In genomic region chr6:16670183-16670582, GRCh38 we compare ENCODE assay signal across 8 cellular contexts.
DNase-seq lines count a peak whose midpoint lies in the region; TF ChIP-seq lines count a peak whose summit lies in the region.

No MANE protein-coding gene starts in this region.

- H3K9me3 ChIP-seq in GM23248 (ENCODE audit: low read depth), result no peaks in the 10 kb centered on the region
- H3K9me3 ChIP-seq in liver (ENCODE audit: control insufficient read depth in 4 of 4, low read length in 3 of 4), result no peaks in the 10 kb centered on the region

- TF ChIP-seq CTCF in RWPE1 (conservative IDR thresholded peaks at IDR 0.05; ENCODE audit: low read depth), result no peak
- no peak for TF ChIP-seq CTCF in liver (IDR thresholded peaks at IDR 0.05; ENCODE audit: low read depth, low read length, missing input control)
- TF ChIP-seq CTCF in GM13977 (IDR thresholded peaks at IDR 0.05; ENCODE audit: extremely low read depth, insufficient read depth, missing control alignments), result no peak

- H3K27me3 ChIP-seq in GM23248 (replicated peaks; ENCODE audit: insufficient read depth) (no peaks in the 10 kb centered on the region), liver (ENCODE audit: control insufficient read depth in 4 of 4, insufficient read depth in 4 of 4, low read length in 3 of 4) (no peaks in the 10 kb centered on the region)

- H3K9me2 ChIP-seq in GM23248 (ENCODE audit: insufficient read depth), result no peaks in the 10 kb centered on the region

- peaks cover 70% of the 10 kb centered on the region for H3K79me2 ChIP-seq in GM23248 (ENCODE audit: insufficient read depth)

- CTCF ChIA-PET in RWPE1 (lab: Yijun Ruan, JAX), result interaction anchor here (0.8 kb wide), 1 partner anchor 1299 kb away, joined by 3 read pairs; no protein-coding TSS in a partner anchor

- H3K4me3 ChIP-seq in GM23248 (no peak overlapping the region), liver (ENCODE audit: low read depth in 1 of 3, low read length in 3 of 3) (no peak overlapping the region)

- no peak for TF ChIP-seq RAD21 in liver (IDR thresholded peaks at IDR 0.05)

- H3F3A ChIP-seq in GM23248 (ENCODE audit: insufficient read depth), result peaks cover 34% of the 10 kb centered on the region

- POLR2A ChIA-PET in RWPE1 (lab: Yijun Ruan, JAX; ENCODE audit: low non-redundant PET), result no interaction called here

- H2AFZ ChIP-seq in GM23248, result no peak overlapping the region

- H3K4me1 ChIP-seq in GM23248 (ENCODE audit: insufficient read depth) (peaks cover 46% of the 10 kb centered on the region), liver (ENCODE audit: control insufficient read depth in 4 of 4, insufficient read depth in 4 of 4, low read length in 3 of 4) (peaks cover 6 to 39% (median 31%) of the 10 kb centered on the region in 4 donors)

- H3K4me2 ChIP-seq in GM23248 (ENCODE audit: unreplicated experiment), result peak overlapping the region; percentile 44

- DNase-seq in Daoy (ENCODE audit: low read depth) (peak; percentile 79), GM23248 (no peak), RWPE1 (ENCODE audit: low spot score) (no peak), GM13977 (ENCODE audit: low spot score) (no peak), AML-193 (lab: John Stamatoyannopoulos, UW) (no peak), posterior vena cava (ENCODE audit: low spot score) (no peak), DMS153 (lab: John Stamatoyannopoulos, UW) (no peak)

- 30 to 45% methylated on average over 4 of the region's 4 CpGs for WGBS in GM23248 (ENCODE audit: low coverage in 1 of 2, low lambda C conversion rate in 2 of 2, missing lambda C conversion rate in 2 of 2), 2 experiments
- WGBS in liver, result 44% methylated on average over 4 of the region's 4 CpGs

- intact Hi-C loops in posterior vena cava (cut with DNase I), result no loop called here

- H3K27ac ChIP-seq in GM23248 (no peak overlapping the region; the same call in 1 of the 2 replicates), RWPE1 (peak overlapping the region; percentile 44), liver (ENCODE audit: low read depth in 1 of 2, low read length in 2 of 2) (peak overlapping the region; percentile 26 to 51)

- H3K36me3 ChIP-seq in GM23248 (ENCODE audit: low read depth), result no peaks in the 10 kb centered on the region
- H3K36me3 ChIP-seq in liver (ENCODE audit: control insufficient read depth in 4 of 4, insufficient read depth in 3 of 4, low read depth in 1 of 4, low read length in 3 of 4), result no peaks in the 10 kb centered on the region

- in situ Hi-C loops in GM23248 (cut with MboI) (no loop called here), GM13977 (cut with MboI; ENCODE audit: low pct_unique_long_range_greater_than_20kb, low sequenced_read_pairs, unreplicated experiment) (no loop called here)

- no peaks in the 10 kb centered on the region for H4K20me1 ChIP-seq in GM23248 (ENCODE audit: insufficient read depth)

- H3K9ac ChIP-seq in GM23248 (no peak overlapping the region), liver (ENCODE audit: low read depth in 1 of 2, low read length in 2 of 2) (no peak overlapping the region)

TF ChIP-seq in liver, 16 proteins besides CTCF, POLR2A, EP300 and RAD21:
- TF ChIP-seq TAF1 (conservative IDR thresholded peaks at IDR 0.05) (no peak), SP1 (IDR thresholded peaks at IDR 0.05) (peak; percentile 60), RXRA (IDR thresholded peaks at IDR 0.05) (peak; percentile 53 to 69), ZBTB33 (IDR thresholded peaks at IDR 0.05) (no peak), HNF4A (conservative IDR thresholded peaks at IDR 0.05) (peak; percentile 11 to 12)
